9 cellular contexts compared by ENCODE assay signal in the genomic region with DNA sequence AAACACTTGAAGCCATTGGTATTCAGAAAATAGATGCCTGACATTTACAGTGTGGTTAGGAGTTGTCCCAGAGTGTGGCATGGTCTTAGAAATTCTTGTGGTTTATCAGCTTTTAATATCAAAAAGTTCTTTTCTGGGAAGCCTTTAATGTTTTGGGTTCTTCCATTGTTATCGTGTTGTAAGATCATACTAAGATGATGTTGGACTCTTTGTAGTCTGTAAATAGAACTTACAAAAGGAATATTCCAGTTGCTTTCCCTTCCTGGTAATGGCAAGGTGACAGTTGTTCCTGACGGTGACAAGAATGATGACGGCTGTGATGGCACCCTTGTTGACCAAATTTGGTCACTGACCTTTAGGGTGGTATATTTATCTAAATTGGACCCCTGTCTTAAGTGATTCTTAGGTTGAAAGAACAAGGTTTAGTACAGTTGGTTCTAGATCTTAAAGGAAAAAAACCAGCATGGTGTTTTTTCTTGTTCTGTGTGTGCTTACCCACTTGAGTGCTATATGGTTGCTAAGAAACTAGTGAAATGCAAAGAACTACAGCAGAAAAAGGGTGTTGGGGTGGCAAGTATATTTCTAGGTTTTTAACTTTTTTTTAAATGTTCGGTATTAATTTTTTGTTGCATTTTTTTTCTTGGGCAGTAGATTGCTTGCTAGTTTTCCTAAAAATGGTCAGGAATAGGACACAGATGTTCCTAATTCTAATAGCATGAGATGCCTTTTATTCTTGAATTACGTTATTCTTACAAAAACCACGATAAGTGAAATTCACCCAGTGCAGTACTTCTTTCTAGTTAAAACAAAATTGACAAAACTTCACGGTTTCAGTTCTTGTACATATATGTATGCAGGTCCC. TPM values are rescaled to one million over a fixed set of nuclear protein-coding genes. Genes with fewer than 3 reads are reported as not detected.
A peak's percentile ranks its signal among the peaks of the same experiment; 100 is the strongest.
DNase-seq lines count a peak whose midpoint lies in the region; ATAC-seq, FAIRE-seq and TF ChIP-seq lines count a peak whose summit lies in the region.
"Had no signal": no experiment of that assay in that cellular context is flagged by ENCODE, and none has a peak within 500 bp of the region (broad histone marks: within the 10 kb centered on the region; RNA-seq: fewer than 3 reads in every experiment).

No MANE protein-coding gene starts in this region.

- peaks cover 0 to 2% (median 0%) of the 10 kb centered on the region in 7 donors for H3K9me3 Mint-ChIP-seq in CD4-positive, CD25-positive, alpha-beta regulatory T cell
- H3K9me3 Mint-ChIP-seq in natural killer cell = no peaks in the 10 kb centered on the region

- TF ChIP-seq POLR2A in GM12891 (IDR thresholded peaks at IDR 0.05; ENCODE audit: low read depth, low read length) = no peak

- H3K4me3 Mint-ChIP-seq in CD4-positive, CD25-positive, alpha-beta regulatory T cell = peak overlapping the region; percentile 89 to 98 (median 94)
- peak overlapping the region; percentile 83 for H3K4me3 Mint-ChIP-seq in natural killer cell

- TF ChIP-seq CTCF in cardiac fibroblast (IDR thresholded peaks at IDR 0.05; ENCODE audit: low read depth, low read length) (no peak), natural killer cell (IDR thresholded peaks at IDR 0.05) (no peak)

- no peaks in the 10 kb centered on the region for H3K9me3 ChIP-seq in CD4-positive, CD25-positive, alpha-beta regulatory T cell (ENCODE audit: control insufficient read depth in 2 of 2, low read length in 2 of 2)
- H3K9me3 ChIP-seq in MG63 = no peaks in the 10 kb centered on the region

- H3K4me1 Mint-ChIP-seq in CD4-positive, CD25-positive, alpha-beta regulatory T cell = peaks cover 44 to 71% (median 58%) of the 10 kb centered on the region in 4 donors
- H3K4me1 Mint-ChIP-seq in natural killer cell = peaks cover 44 to 53% of the 10 kb centered on the region in 2 donors

- H3K36me3 Mint-ChIP-seq in CD4-positive, CD25-positive, alpha-beta regulatory T cell = peaks cover 6% of the 10 kb centered on the region
- H3K36me3 Mint-ChIP-seq in natural killer cell = no peaks in the 10 kb centered on the region

- H3K27me3 Mint-ChIP-seq in CD4-positive, CD25-positive, alpha-beta regulatory T cell = peaks cover 5% of the 10 kb centered on the region
- no peaks in the 10 kb centered on the region for H3K27me3 Mint-ChIP-seq in natural killer cell (ENCODE audit: low read depth in 2 of 2)

- no peak for FAIRE-seq in GM12891 (lab: Jason Lieb, UNC)
- FAIRE-seq: endometrium had no signal

- H3K27me3 ChIP-seq in CD4-positive, CD25-positive, alpha-beta regulatory T cell (ENCODE audit: control insufficient read depth, insufficient read depth, low read length) = no peaks in the 10 kb centered on the region
- no peaks in the 10 kb centered on the region for H3K27me3 ChIP-seq in MG63

- peaks cover 58% of the 10 kb centered on the region for H3K4me1 ChIP-seq in CD4-positive, CD25-positive, alpha-beta regulatory T cell (ENCODE audit: control insufficient read depth, insufficient read depth, low read length, poor library complexity, severe bottlenecking)

- peak overlapping the region; percentile 98 for H3K4me3 ChIP-seq in CD4-positive, CD25-positive, alpha-beta regulatory T cell (ENCODE audit: low read depth, low read length)
- H3K4me3 ChIP-seq in MG63 (peak overlapping the region; percentile 89), cardiac fibroblast (replicated peaks in 1 of 2; ENCODE audit: low read depth in 2 of 2, low read length in 2 of 2) (peak overlapping the region; percentile 80 to 86)

- intact Hi-C loops in natural killer cell (cut with micrococcal nuclease) = loop anchor here (5.0 kb wide), 1 partner anchor 219 kb away; the partner anchor contains the start of genes RAD9B and VPS29

- H3K36me3 ChIP-seq in CD4-positive, CD25-positive, alpha-beta regulatory T cell (ENCODE audit: control insufficient read depth, insufficient read depth, low read length) = peaks cover 8% of the 10 kb centered on the region
- peaks cover 59% of the 10 kb centered on the region for H3K36me3 ChIP-seq in MG63

- peak in 2 of 3 donors; percentile 26 to 35 for DNase-seq in CD4-positive, CD25-positive, alpha-beta regulatory T cell
- DNase-seq in MG63 (no peak), cardiac fibroblast (ENCODE audit: low read depth in 2 of 2) (no peak), natural killer cell (no peak), AG08396 (ENCODE audit: low spot score) (no peak), left lobe of liver (ENCODE audit: low spot score) (no peak), NCI-H1092 (lab: John Stamatoyannopoulos, UW) (no peak), GM12891 (ENCODE audit: insufficient read length, low spot score) (no peak)

- peak overlapping the region; percentile 60 for H3K27ac ChIP-seq in CD4-positive, CD25-positive, alpha-beta regulatory T cell (ENCODE audit: insufficient read depth, low read length, poor library complexity, severe bottlenecking)

- no peak for ATAC-seq in CD4-positive, CD25-positive, alpha-beta regulatory T cell (ENCODE audit: low read depth in 2 of 2)
- ATAC-seq in natural killer cell (no peak), left lobe of liver (no peak)

- peak overlapping the region; percentile 35 to 93 (median 88) for H3K27ac Mint-ChIP-seq in CD4-positive, CD25-positive, alpha-beta regulatory T cell
- peak overlapping the region; percentile 79 to 90 for H3K27ac Mint-ChIP-seq in natural killer cell

TF ChIP-seq in GM12891, 5 proteins besides CTCF, POLR2A, EP300 and RAD21:
- TF ChIP-seq PAX5 (IDR thresholded peaks at IDR 0.05; ENCODE audit: insufficient read depth, low read length, severe bottlenecking) (no peak), POLR2AphosphoS5 (IDR thresholded peaks at IDR 0.05; ENCODE audit: low read depth, low read length) (no peak), SPI1 (IDR thresholded peaks at IDR 0.05; ENCODE audit: low read depth, low read length) (no peak), POU2F2 (IDR thresholded peaks at IDR 0.05; ENCODE audit: low read depth, low read length) (no peak), TAF1 (IDR thresholded peaks at IDR 0.05; ENCODE audit: low read depth, low read length) (no peak)

RNA-seq across cellular contexts. Expression of gene ATP2A2, which starts 2.1 kb away (rescaled TPM):
- total RNA-seq in CD4-positive, CD25-positive, alpha-beta regulatory T cell = 119 TPM
- 1 to 10 TPM; 3.3 to 5.4 (median 4.2) TPM for polyA plus RNA-seq in CD4-positive, CD25-positive, alpha-beta regulatory T cell
- total RNA-seq in MG63 (2014; rRNA removed; shearing (Covaris generic); ENCODE audit: low replicate concordance) = 13.3 and 20.4 TPM in 2 replicates
- total RNA-seq in natural killer cell = 100 to 1,000 TPM; 118 to 140 (median 123) TPM
- 118 TPM for total RNA-seq in left lobe of liver
- 60.1 TPM for polyA plus RNA-seq in GM12891 (2012; ENCODE audit: low read depth, missing spikeins)

Comparison
In these comparisons a context has a peak if more than half of its experiments do, and no peak if none do; other contexts are left out.
1. DNase-seq: peak in CD4-positive, CD25-positive, alpha-beta regulatory T cell (2 of 3); none in MG63 (single experiment), cardiac fibroblast (0 of 2), natural killer cell (single experiment), AG08396 (single experiment), left lobe of liver (single experiment), NCI-H1092 (single experiment) and GM12891 (single experiment).
2. Peak in every context shown above with its lines, with median percentiles within 50 percentile points of each other: H3K4me3 ChIP-seq.